25 cellular contexts compared by ENCODE assay signal in genomic region chrX:44010626-44011025, GRCh38. TPM values are rescaled to one million over a fixed set of nuclear protein-coding genes. Genes with fewer than 3 reads are reported as not detected.
DNase-seq lines count a peak whose midpoint lies in the region; ATAC-seq, FAIRE-seq and TF ChIP-seq lines count a peak whose summit lies in the region.
"Had no signal": no experiment of that assay in that cellular context is flagged by ENCODE, and none has a peak within 500 bp of the region (broad histone marks: within the 10 kb centered on the region; RNA-seq: fewer than 3 reads in every experiment).

No MANE protein-coding gene starts in this region.

- peak in 1 of 2 experiments; percentile 13 for DNase-seq in A549 (ENCODE audit: low read depth in 1 of 2, low spot score in 1 of 2)
- peak; percentile 62 for DNase-seq in M059J (ENCODE audit: low read depth)
- DNase-seq in astrocyte (ENCODE audit: low read depth) = no peak
- DNase-seq in renal cortical epithelial cell (ENCODE audit: low read depth) = peak; percentile 51
- DNase-seq in ACHN = no peak
- no peak for DNase-seq in COLO829 (ENCODE audit: low spot score)
- DNase-seq: CD4-positive, CD25-positive, alpha-beta regulatory T cell; CD8-positive, alpha-beta T cell; DMS 273 treated with DMSO at 0.1 percent for 48 hours; DMS79; EL; GF-D8; GM23248; H7; HCEC 1CT had no signal

- no peaks in the 10 kb centered on the region for H3K36me3 Mint-ChIP-seq in astrocyte (ENCODE audit: low read depth, unreplicated experiment)
- H3K36me3 Mint-ChIP-seq: CD4-positive, CD25-positive, alpha-beta regulatory T cell; CD8-positive, alpha-beta T cell had no signal

- H3K79me2 ChIP-seq in astrocyte (ENCODE audit: insufficient read depth, low read length) = no peaks in the 10 kb centered on the region

- H3K9me3 ChIP-seq in A549 = no peaks in the 10 kb centered on the region; the same call in 2 of the 3 replicates
- H3K9me3 ChIP-seq in astrocyte (ENCODE audit: insufficient read depth, low read depth, low read length) = no peaks in the 10 kb centered on the region

- H3K4me3 ChIP-seq in A549 = no peak overlapping the region
- H3K4me3 ChIP-seq in astrocyte (ENCODE audit: insufficient read depth, low read depth, low read length) = no peak overlapping the region
- H3K4me3 ChIP-seq: GM23248 had no signal

- H3K27ac ChIP-seq in A549 (no peak overlapping the region; a peak in 1 of 6 replicates), astrocyte (ENCODE audit: low read depth, low read length) (no peak overlapping the region)
- H3K27ac ChIP-seq: 22Rv1, C4-2B, GM23248 had no signal

- H3K4me2 ChIP-seq in A549 (peak overlapping the region; percentile 25; the same call in 2 of the 3 replicates), astrocyte (ENCODE audit: low read length) (no peak overlapping the region)

- peaks cover 2% of the 10 kb centered on the region for H3K9me3 Mint-ChIP-seq in astrocyte (ENCODE audit: unreplicated experiment)
- H3K9me3 Mint-ChIP-seq: CD4-positive, CD25-positive, alpha-beta regulatory T cell; CD8-positive, alpha-beta T cell had no signal

- no peak for ATAC-seq in A549
- no peak for ATAC-seq in GM18873 (IDR thresholded peaks at IDR 0.05; ENCODE audit: low FRiP score, unreplicated experiment)
- ATAC-seq: CD8-positive, alpha-beta T cell had no signal

- H3K4me1 Mint-ChIP-seq in astrocyte (ENCODE audit: low read depth, unreplicated experiment) = peaks cover 3% of the 10 kb centered on the region

- TF ChIP-seq CTCF in A549 (IDR thresholded peaks at IDR 0.05) = no peak
- no peak for TF ChIP-seq CTCF in astrocyte (IDR thresholded peaks at IDR 0.05; ENCODE audit: insufficient read depth, low read depth, low read length)

- H2AFZ ChIP-seq in astrocyte (ENCODE audit: low read depth, low read length) = no peak overlapping the region
- H2AFZ ChIP-seq: GM23248 had no signal

- WGBS in A549 (ENCODE audit: missing lambda C conversion rate) = 10% methylated on average over 2 of the region's 2 CpGs

- no peak for TF ChIP-seq POLR2A in A549 (IDR thresholded peaks at IDR 0.05; ENCODE audit: low read length)

- H3K36me3 ChIP-seq in astrocyte (ENCODE audit: insufficient read depth, low read length) = no peaks in the 10 kb centered on the region

- POLR2A ChIA-PET in A549 (lab: Yijun Ruan, JAX) = no interaction called here

- H3K27ac Mint-ChIP-seq in astrocyte (ENCODE audit: unreplicated experiment) = no peak overlapping the region
- H3K27ac Mint-ChIP-seq: CD8-positive, alpha-beta T cell had no signal

- peak; percentile 88 for FAIRE-seq in A549 (lab: Jason Lieb, UNC)
- peak; percentile 45 for FAIRE-seq in astrocyte (lab: Jason Lieb, UNC)
- FAIRE-seq: A204.1, D721Med, GM12891, GM19239, H1 had no signal

- no peak overlapping the region for H3K4me3 Mint-ChIP-seq in astrocyte (ENCODE audit: unreplicated experiment)
- H3K4me3 Mint-ChIP-seq: CD4-positive, CD25-positive, alpha-beta regulatory T cell; CD8-positive, alpha-beta T cell had no signal

- no peak for TF ChIP-seq EP300 in A549 (IDR thresholded peaks at IDR 0.05)

- in situ Hi-C loops in ACHN (cut with HindIII; ENCODE audit: low pct_ligation_motif_present, low pct_unique_long_range_greater_than_20kb, low sequenced_read_pairs) = no loop called here

- CTCF ChIA-PET in A549 (lab: Yijun Ruan, JAX) = interaction anchor here (3.1 to 3.2 kb wide), 2 partner anchors 15 to 52 kb away, joined by 7 to 15 read pairs; no protein-coding TSS in a partner anchor

- H3K4me1 ChIP-seq in A549 (0 out of 3 replicates have a peak, but pooled peaks cover 12% of the 10 kb centered on the region), astrocyte (ENCODE audit: insufficient read depth, low read length) (peaks cover 3% of the 10 kb centered on the region)

- no peaks in the 10 kb centered on the region for H4K20me1 ChIP-seq in astrocyte (ENCODE audit: insufficient read depth, low read length)

- no peaks in the 10 kb centered on the region for H3K27me3 Mint-ChIP-seq in astrocyte (ENCODE audit: low read depth, unreplicated experiment)
- H3K27me3 Mint-ChIP-seq: CD4-positive, CD25-positive, alpha-beta regulatory T cell had no signal

- no peak overlapping the region for H3K9ac ChIP-seq in astrocyte (ENCODE audit: low read length)
- H3K9ac ChIP-seq: GM23248 had no signal

- no peak for TF ChIP-seq RAD21 in A549 (conservative IDR thresholded peaks at IDR 0.05 in 1 of 2, IDR thresholded peaks at IDR 0.05 in 1 of 2)

- H3K27me3 ChIP-seq in astrocyte (ENCODE audit: insufficient read depth, low read length) = no peaks in the 10 kb centered on the region

TF ChIP-seq in A549, 52 proteins besides CTCF, POLR2A, EP300 and RAD21:
- TF ChIP-seq NR3C1 (IDR thresholded peaks at IDR 0.05) (no peak), HOXA7 (CRISPR knock-in tag; IDR thresholded peaks at IDR 0.05) (no peak), ATOH8 (CRISPR knock-in tag; IDR thresholded peaks at IDR 0.05; ENCODE audit: low read depth) (no peak), NFE2L2 (conservative IDR thresholded peaks at IDR 0.05; ENCODE audit: low read length) (no peak), FOSB (CRISPR knock-in tag; IDR thresholded peaks at IDR 0.05) (no peak), USF2 (IDR thresholded peaks at IDR 0.05) (no peak), CEBPB (IDR thresholded peaks at IDR 0.05) (no peak), KDM1A (IDR thresholded peaks at IDR 0.05; ENCODE audit: low read depth) (no peak), HMGXB4 (CRISPR knock-in tag; IDR thresholded peaks at IDR 0.05; ENCODE audit: borderline replicate concordance) (no peak), BHLHE40 (IDR thresholded peaks at IDR 0.05; ENCODE audit: low read depth, low read length) (no peak), ZFP36 (IDR thresholded peaks at IDR 0.05; ENCODE audit: borderline replicate concordance, partially characterized antibody) (no peak), FOXS1 (CRISPR knock-in tag; IDR thresholded peaks at IDR 0.05) (no peak), CHD4 (IDR thresholded peaks at IDR 0.05; ENCODE audit: borderline replicate concordance) (no peak), POLR2AphosphoS2 (conservative IDR thresholded peaks at IDR 0.05; ENCODE audit: low read length) (no peak)

RNA-seq across cellular contexts. Expression of gene NDP, which starts 37.4 kb away (rescaled TPM):
- polyA plus RNA-seq in A549 (2011; rRNA removed) (not detected in 2 replicates), A549 (2017; fragmentation: RNase III; extraction: RNeasy Plus Mini Kit Qiagen cat#74134 plus additional on column Dnase treatment) (not detected in 3 replicates)
- polyA plus RNA-seq in A549 (2012; cell fraction: cytosol; rRNA removed) = not detected in 2 replicates
- not detected in 2 replicates for polyA plus RNA-seq in A549 (2012; cell fraction: nucleus; rRNA removed)
- polyA minus RNA-seq in A549 (2011; rRNA and poly(A)+ RNA removed) = not detected in 2 replicates
- total RNA-seq in M059J (2014; rRNA removed; shearing (Covaris generic)) = 29.2 and 39.7 TPM in 2 replicates
- total RNA-seq in astrocyte (not detected in 2 replicates), renal cortical epithelial cell (0.10 and 1.6 TPM in 2 replicates)
- total RNA-seq: CD4-positive, CD25-positive, alpha-beta regulatory T cell; CD8-positive, alpha-beta T cell; G401; H7 had no signal
- polyA plus RNA-seq: BJ; CD4-positive, CD25-positive, alpha-beta regulatory T cell had no signal

Comparison
In these comparisons a context has a peak if more than half of its experiments do, and no peak if none do; other contexts are left out.
1. DNase-seq: peak in M059J (single experiment) and renal cortical epithelial cell (single experiment); none in astrocyte (single experiment), ACHN (single experiment) and COLO829 (single experiment).
2. RNA of gene NDP, which starts 37.4 kb away (total RNA-seq): 29.2 to 39.7 TPM in M059J; not detected in astrocyte and 0.10 to 1.6 TPM in renal cortical epithelial cell; every median in the first group is over 10 times any median in the second.